In the genomic region with DNA sequence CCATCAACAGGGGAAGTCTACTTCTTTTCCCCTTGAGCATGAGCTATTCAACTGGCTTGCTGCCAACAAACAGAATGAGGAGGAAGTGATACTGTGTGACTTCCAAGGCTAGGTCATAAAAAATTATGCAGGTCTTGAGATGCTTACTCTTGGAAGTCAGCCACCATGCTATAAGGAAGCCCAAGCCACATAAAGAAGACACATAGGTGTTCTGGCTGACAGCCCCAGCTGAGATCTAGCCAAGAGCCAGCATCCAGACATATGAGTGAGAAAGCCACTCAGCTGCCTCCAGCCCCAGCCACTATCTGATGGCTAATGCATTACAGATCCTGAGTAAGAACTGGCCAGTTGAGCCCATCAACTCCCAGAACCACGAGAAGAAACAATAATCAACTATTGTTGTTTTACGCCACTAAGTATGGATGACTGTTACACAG, we compare ENCODE assay signal across 8 cellular contexts. TPM values are rescaled to one million over a fixed set of nuclear protein-coding genes. Genes with fewer than 3 reads are reported as not detected.
A peak's percentile ranks its signal among the peaks of the same experiment; 100 is the strongest.
DNase-seq lines count a peak whose midpoint lies in the region; ATAC-seq and TF ChIP-seq lines count a peak whose summit lies in the region.

No MANE protein-coding gene starts in this region.

- H3K4me3 ChIP-seq in cardiac fibroblast (replicated peaks in 1 of 2; ENCODE audit: low read depth in 2 of 2, low read length in 2 of 2): no peak overlapping the region

- TF ChIP-seq CTCF in cardiac fibroblast (IDR thresholded peaks at IDR 0.05; ENCODE audit: low read depth, low read length): no peak

- DNase-seq in ACHN (peak; percentile 4), MV-4-11 (lab: John Stamatoyannopoulos, UW) (peak; percentile 98), cardiac fibroblast (ENCODE audit: low read depth in 2 of 2) (peak; percentile 54 to 68), occipital lobe (lab: John Stamatoyannopoulos, UW) (no peak), ureter (ENCODE audit: low spot score) (no peak)
- DNase-seq in stimulated activated CD4-positive, alpha-beta T cell treated with anti-CD3 and anti-CD28 coated beads, Interleukin-15, amount 100 ng/mL, for 24 hours: no peak

- in situ Hi-C loops in ACHN (cut with HindIII; ENCODE audit: low pct_ligation_motif_present, low pct_unique_long_range_greater_than_20kb, low sequenced_read_pairs): no loop called here

- ATAC-seq in GM19463 (IDR thresholded peaks at IDR 0.05; ENCODE audit: unreplicated experiment) (peak; percentile 91), HG02840 (IDR thresholded peaks at IDR 0.05; ENCODE audit: low FRiP score, unreplicated experiment) (no peak)

RNA-seq across cellular contexts. Expression of a gene that starts 31.0 kb away (rescaled TPM):
- 17.9 TPM for total RNA-seq in occipital lobe
- total RNA-seq in ureter: 27.5 TPM

Comparison
In these comparisons a context has a peak if more than half of its experiments do, and no peak if none do; other contexts are left out.
1. DNase-seq: peak in ACHN (single experiment), MV-4-11 (single experiment) and cardiac fibroblast (2 of 2); none in occipital lobe (single experiment), ureter (single experiment) and stimulated activated CD4-positive, alpha-beta T cell treated with anti-CD3 and anti-CD28 coated beads, Interleukin-15, amount 100 ng/mL, for 24 hours (single experiment).